In the genomic region with DNA sequence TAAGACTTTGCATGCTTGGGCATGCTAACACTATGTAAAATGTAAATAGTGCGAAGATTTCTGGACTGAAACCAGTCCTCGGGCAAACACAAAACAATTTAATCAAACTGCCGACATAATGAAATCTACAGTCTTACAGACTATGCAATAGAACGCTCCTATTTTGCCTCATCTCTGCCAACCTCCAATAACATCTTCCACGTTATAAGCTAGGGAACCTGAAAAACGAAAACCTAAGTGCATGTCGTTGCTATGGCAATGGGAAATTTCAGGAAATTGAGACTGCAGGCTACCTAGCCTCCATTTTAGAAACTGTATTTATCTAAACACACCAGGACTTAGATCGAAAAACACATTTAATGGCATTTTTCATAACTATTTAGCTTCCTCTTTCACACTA, we compare ENCODE assay signal across 8 cellular contexts. TPM values are rescaled to one million over a fixed set of nuclear protein-coding genes. Genes with fewer than 3 reads are reported as not detected.
DNase-seq lines count a peak whose midpoint lies in the region; ATAC-seq, FAIRE-seq and TF ChIP-seq lines count a peak whose summit lies in the region.

No MANE protein-coding gene starts in this region.

- DNase-seq in DMS53 (lab: John Stamatoyannopoulos, UW): peak; percentile 72
- DNase-seq in DMS53 treated with DMSO at 0.1 percent for 48 hours (lab: John Stamatoyannopoulos, UW; ENCODE audit: unreplicated experiment): no peak
- peak; percentile 41 for DNase-seq in NCI-H1694 (lab: John Stamatoyannopoulos, UW)
- peak; percentile 68 for DNase-seq in adipocyte (ENCODE audit: low read depth)
- no peak for DNase-seq in keratinocyte (ENCODE audit: low read depth, low spot score)
- no peak for DNase-seq in activated CD4-positive, CD25-positive, alpha-beta regulatory T cell treated with anti-CD3 and anti-CD28 coated beads, Interleukin-2, amount 50 U/mL, for 72 hours

- H3K27me3 ChIP-seq in adipocyte (replicated peaks; ENCODE audit: control insufficient read depth, insufficient read depth, low read length) (no peaks in the 10 kb centered on the region), keratinocyte (ENCODE audit: control insufficient read depth, extremely low read depth, insufficient read depth, low read length) (no peaks in the 10 kb centered on the region), stomach smooth muscle (ENCODE audit: control insufficient read depth in 1 of 2, insufficient read depth in 2 of 2, low read length in 2 of 2) (no peaks in the 10 kb centered on the region)

- dilution Hi-C loops in keratinocyte (cut with MboI; ENCODE audit: extremely low pct_ligation_motif_present, low sequenced_read_pairs): no loop called here

- H3K4me3 ChIP-seq in adipocyte (ENCODE audit: low read length) (peak overlapping the region; percentile 95), keratinocyte (ENCODE audit: control insufficient read depth in 2 of 3, extremely low read depth in 1 of 3, insufficient read depth in 2 of 3, low read depth in 1 of 3, low read length in 3 of 3) (peak overlapping the region; percentile 77 to 100 (median 89)), stomach smooth muscle (ENCODE audit: low read length in 2 of 2) (peak overlapping the region; percentile 90 to 98)

- H3K9ac ChIP-seq in adipocyte (ENCODE audit: low read length) (peak overlapping the region; percentile 91), keratinocyte (ENCODE audit: control insufficient read depth, extremely low read depth, insufficient read depth, low read length) (peak overlapping the region; percentile 99), stomach smooth muscle (ENCODE audit: low read length in 2 of 2) (peak overlapping the region; percentile 31 to 89)

- no peak overlapping the region for H2AFZ ChIP-seq in keratinocyte (ENCODE audit: control insufficient read depth, low read length)

- H4K20me1 ChIP-seq in keratinocyte (ENCODE audit: control insufficient read depth, extremely low read depth, insufficient read depth, low read length): peaks cover 9% of the 10 kb centered on the region

- peak overlapping the region; percentile 99 for H3K4me2 ChIP-seq in keratinocyte (ENCODE audit: control insufficient read depth, extremely low read depth, insufficient read depth, low read depth, low read length)

- H3K9me3 ChIP-seq in adipocyte (ENCODE audit: control insufficient read depth, low read length): no peaks in the 10 kb centered on the region
- H3K9me3 ChIP-seq in keratinocyte (ENCODE audit: control insufficient read depth, low read depth, low read length): no peaks in the 10 kb centered on the region
- no peaks in the 10 kb centered on the region for H3K9me3 ChIP-seq in stomach smooth muscle (ENCODE audit: control insufficient read depth in 2 of 2, low read length in 2 of 2)

- peak overlapping the region; percentile 99 for H3K27ac ChIP-seq in keratinocyte (ENCODE audit: control insufficient read depth, insufficient read depth, low read length)
- H3K27ac ChIP-seq in stomach smooth muscle (ENCODE audit: low read length): no peak overlapping the region

- no peak for TF ChIP-seq CTCF in keratinocyte (optimal IDR thresholded peaks at IDR 0.05 in 1 of 3, IDR thresholded peaks at IDR 0.05 in 1 of 3, conservative IDR thresholded peaks at IDR 0.05 in 1 of 3; ENCODE audit: extremely low read depth in 1 of 3, insufficient read depth in 2 of 3, low read length in 3 of 3)

- H3K79me2 ChIP-seq in keratinocyte (ENCODE audit: control insufficient read depth, insufficient read depth, low read length): peaks cover 62% of the 10 kb centered on the region

- FAIRE-seq in keratinocyte (lab: Jason Lieb, UNC): peak; percentile 70

- ATAC-seq in GM21737 (IDR thresholded peaks at IDR 0.05; ENCODE audit: unreplicated experiment): no peak

- H3K4me1 ChIP-seq in adipocyte (ENCODE audit: control insufficient read depth, insufficient read depth, low read length) (peaks cover 34% of the 10 kb centered on the region), keratinocyte (ENCODE audit: control insufficient read depth, extremely low read depth, insufficient read depth, low read length) (peaks cover 22% of the 10 kb centered on the region), stomach smooth muscle (ENCODE audit: control insufficient read depth, insufficient read depth, low read length) (peaks cover 12% of the 10 kb centered on the region)

- H3K36me3 ChIP-seq in adipocyte (ENCODE audit: control insufficient read depth, insufficient read depth, low read length, severe bottlenecking) (no peaks in the 10 kb centered on the region), keratinocyte (ENCODE audit: control insufficient read depth in 2 of 2, extremely low read depth in 1 of 2, insufficient read depth in 2 of 2, low read length in 2 of 2) (peaks cover 0 to 4% of the 10 kb centered on the region in 2 experiments), stomach smooth muscle (ENCODE audit: control insufficient read depth in 2 of 2, insufficient read depth in 2 of 2, low read length in 2 of 2) (no peaks in the 10 kb centered on the region)

- no peaks in the 10 kb centered on the region for H3K9me1 ChIP-seq in keratinocyte (ENCODE audit: control insufficient read depth, extremely low read depth, insufficient read depth, low read length)

RNA-seq across cellular contexts. Expression of gene CSTF3, which starts 1.1 kb away (rescaled TPM):
- 23.8 to 41.1 TPM (median 25.6 TPM) in 3 replicates for polyA plus RNA-seq in keratinocyte
- polyA plus RNA-seq in keratinocyte (2011; ENCODE audit: low read depth): 62.6 TPM
- 13.8 and 23.7 TPM in 2 replicates for polyA plus RNA-seq in keratinocyte (2011; cell fraction: cytosol; rRNA removed)
- 40.8 and 59.2 TPM in 2 replicates for polyA plus RNA-seq in keratinocyte (2011; cell fraction: nucleus; rRNA removed)
- polyA plus RNA-seq in keratinocyte (2012; ENCODE audit: low replicate concordance): 27.1 and 28.6 TPM in 2 replicates
- polyA minus RNA-seq in keratinocyte: 10.7 to 32.3 TPM (median 14.1 TPM) in 3 replicates
- polyA minus RNA-seq in keratinocyte (2011; cell fraction: cytosol; rRNA and poly(A)+ RNA removed): 8.8 TPM
- 41.6 and 54.8 TPM in 2 replicates for polyA minus RNA-seq in keratinocyte (2011; cell fraction: nucleus; rRNA and poly(A)+ RNA removed)

Comparison
In these comparisons a context has a peak if more than half of its experiments do, and no peak if none do; other contexts are left out.
1. DNase-seq: peak in DMS53 (single experiment), NCI-H1694 (single experiment) and adipocyte (single experiment); none in DMS53 treated with DMSO at 0.1 percent for 48 hours (single experiment), keratinocyte (single experiment) and activated CD4-positive, CD25-positive, alpha-beta regulatory T cell treated with anti-CD3 and anti-CD28 coated beads, Interleukin-2, amount 50 U/mL, for 72 hours (single experiment).
2. Peak in every context shown above with its lines, with median percentiles within 50 percentile points of each other: H3K4me3 ChIP-seq and H3K9ac ChIP-seq.